In the genomic region with DNA sequence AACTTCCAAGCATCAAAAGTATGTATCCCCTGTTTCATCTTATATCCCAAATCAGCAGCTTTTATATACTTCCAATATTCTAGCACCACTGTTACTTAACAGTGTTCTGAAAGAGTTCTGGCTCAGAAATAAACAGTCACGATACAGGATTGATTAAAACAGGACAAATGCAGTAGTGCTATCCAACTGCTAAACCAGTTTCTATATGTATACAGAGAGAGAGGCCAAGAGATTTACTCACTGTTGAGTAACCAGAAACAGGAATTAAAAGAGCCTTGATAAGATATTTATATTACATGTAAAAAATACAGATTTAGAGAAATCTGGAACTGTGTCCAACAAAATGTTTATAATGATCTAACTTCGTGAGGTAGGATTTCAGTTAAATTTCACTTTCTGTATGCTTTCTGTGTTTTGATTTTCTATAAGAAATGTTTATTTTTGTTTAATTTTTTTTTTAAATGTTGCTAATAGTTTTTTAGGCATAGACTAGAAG, we compare ENCODE assay signal across 28 cellular contexts.
"Had no signal": no experiment of that assay in that cellular context is flagged by ENCODE, and none has a peak within 500 bp of the region (broad histone marks: within the 10 kb centered on the region; RNA-seq: fewer than 3 reads in every experiment).

No MANE protein-coding gene starts in this region.

- FAIRE-seq: pancreas, small intestine, urothelium cell line had no signal

- ATAC-seq: naive thymus-derived CD8-positive, alpha-beta T cell; natural killer cell treated with Interleukin-12 subunit alpha and Interleukin-12 subunit beta and Interleukin-15 and Interleukin-18, amount 100 ng/mL, for 72 hours; pancreas; psoas muscle; right cardiac atrium; right lobe of liver; stimulated activated naive B cell treated with anti-CD40 and anti-IgM and Interleukin-4, amounts not matched to agents 10 μg/mL and 1 μg/mL and 100 μg/mL, for 72 hours had no signal

- H3K4me3 Mint-ChIP-seq: naive thymus-derived CD8-positive, alpha-beta T cell; natural killer cell treated with Interleukin-12 subunit alpha and Interleukin-12 subunit beta and Interleukin-15 and Interleukin-18, amount 100 ng/mL, for 72 hours; nephron progenitor cell; neural crest cell; stimulated activated naive B cell treated with anti-CD40 and anti-IgM and Interleukin-4, amounts not matched to agents 10 μg/mL and 1 μg/mL and 100 μg/mL, for 72 hours; stimulated activated naive CD8-positive, alpha-beta T cell treated with anti-CD3 and anti-CD28 coated beads, Interleukin-15, Interleukin-2, amounts not matched to agents 100 ng/mL and 50 ng/mL, for 24 hours had no signal

- H3K4me1 Mint-ChIP-seq: nephron progenitor cell; neural crest cell; stimulated activated naive B cell treated with anti-CD40 and anti-IgM and Interleukin-4, amounts not matched to agents 10 μg/mL and 1 μg/mL and 100 μg/mL, for 72 hours had no signal

- H3K36me3 Mint-ChIP-seq: natural killer cell treated with Interleukin-12 subunit alpha and Interleukin-12 subunit beta and Interleukin-15 and Interleukin-18, amount 100 ng/mL, for 72 hours had no signal

- H3K9me3 ChIP-seq: neutrophil, pancreas, psoas muscle, right lobe of liver, sigmoid colon, stomach, thoracic aorta, thyroid gland, tibial nerve, upper lobe of left lung, vagina had no signal

- H3K27me3 ChIP-seq: neutrophil, pancreas, right lobe of liver, sigmoid colon, stomach, thyroid gland, tibial nerve, upper lobe of left lung, vagina had no signal

- H3K4me3 ChIP-seq: pancreas, psoas muscle, right lobe of liver, sigmoid colon, stomach, thoracic aorta, thyroid gland, tibial nerve, upper lobe of left lung, vagina had no signal

- H3K4me1 ChIP-seq: pancreas, psoas muscle, right lobe of liver, thyroid gland, tibial nerve, upper lobe of left lung, vagina had no signal

- DNase-seq: naive thymus-derived CD8-positive, alpha-beta T cell; nephron progenitor cell; nucleus accumbens; pancreas; psoas muscle; right cardiac atrium; right lobe of liver; sigmoid colon; small intestine; stimulated activated CD4-positive, alpha-beta T cell treated with anti-CD3 and anti-CD28 coated beads, Interleukin-15, amount 100 ng/mL, for 24 hours; stimulated activated CD4-positive, alpha-beta T cell treated with anti-CD3 and anti-CD28 coated beads, Interleukin-2, amount 100 ng/mL, for 24 hours; stimulated activated CD4-positive, alpha-beta T cell treated with anti-CD3 and anti-CD28 coated beads, Interleukin-2, amount 100 ng/mL, for 48 hours; stimulated activated CD4-positive, alpha-beta T cell treated with anti-CD3 and anti-CD28 coated beads, Interleukin-4, amount 100 ng/mL, for 24 hours; stimulated activated CD8-positive, alpha-beta memory T cell treated with anti-CD3 and anti-CD28 coated beads, Interleukin-4, amount 100 ng/mL, for 48 hours; stimulated activated naive B cell treated with anti-CD40 and anti-IgM and Interleukin-4, amounts not matched to agents 10 μg/mL and 1 μg/mL and 100 μg/mL, for 72 hours; stimulated activated naive CD4-positive, alpha-beta T cell treated with Interleukin-2 at 50 U/mL for 16 hours; stomach; thyroid gland; trophoblast cell; upper lobe of left lung had no signal

- H3K36me3 ChIP-seq: neutrophil, pancreas, right lobe of liver, sigmoid colon, stomach, thoracic aorta, thyroid gland, tibial nerve, upper lobe of left lung, vagina had no signal

- H3K27ac ChIP-seq: neutrophil, pancreas, psoas muscle, right lobe of liver, sigmoid colon, stomach, thoracic aorta, thyroid gland, tibial nerve, upper lobe of left lung, vagina had no signal

- H3K9me3 Mint-ChIP-seq: naive thymus-derived CD8-positive, alpha-beta T cell; natural killer cell treated with Interleukin-12 subunit alpha and Interleukin-12 subunit beta and Interleukin-15 and Interleukin-18, amount 100 ng/mL, for 72 hours; nephron progenitor cell; neural crest cell; stimulated activated naive B cell treated with anti-CD40 and anti-IgM and Interleukin-4, amounts not matched to agents 10 μg/mL and 1 μg/mL and 100 μg/mL, for 72 hours; stimulated activated naive CD8-positive, alpha-beta T cell treated with anti-CD3 and anti-CD28 coated beads, Interleukin-15, Interleukin-2, amounts not matched to agents 100 ng/mL and 50 ng/mL, for 24 hours had no signal

- H3K27ac Mint-ChIP-seq: natural killer cell treated with Interleukin-12 subunit alpha and Interleukin-12 subunit beta and Interleukin-15 and Interleukin-18, amount 100 ng/mL, for 72 hours; nephron progenitor cell; stimulated activated naive B cell treated with anti-CD40 and anti-IgM and Interleukin-4, amounts not matched to agents 10 μg/mL and 1 μg/mL and 100 μg/mL, for 72 hours; stimulated activated naive CD8-positive, alpha-beta T cell treated with anti-CD3 and anti-CD28 coated beads, Interleukin-15, Interleukin-2, amounts not matched to agents 100 ng/mL and 50 ng/mL, for 24 hours had no signal

- H3K27me3 Mint-ChIP-seq: naive thymus-derived CD8-positive, alpha-beta T cell; natural killer cell treated with Interleukin-12 subunit alpha and Interleukin-12 subunit beta and Interleukin-15 and Interleukin-18, amount 100 ng/mL, for 72 hours; stimulated activated naive B cell treated with anti-CD40 and anti-IgM and Interleukin-4, amounts not matched to agents 10 μg/mL and 1 μg/mL and 100 μg/mL, for 72 hours; stimulated activated naive CD8-positive, alpha-beta T cell treated with anti-CD3 and anti-CD28 coated beads, Interleukin-15, Interleukin-2, amounts not matched to agents 100 ng/mL and 50 ng/mL, for 24 hours had no signal
